36 cellular contexts compared by ENCODE assay signal in the genomic region with DNA sequence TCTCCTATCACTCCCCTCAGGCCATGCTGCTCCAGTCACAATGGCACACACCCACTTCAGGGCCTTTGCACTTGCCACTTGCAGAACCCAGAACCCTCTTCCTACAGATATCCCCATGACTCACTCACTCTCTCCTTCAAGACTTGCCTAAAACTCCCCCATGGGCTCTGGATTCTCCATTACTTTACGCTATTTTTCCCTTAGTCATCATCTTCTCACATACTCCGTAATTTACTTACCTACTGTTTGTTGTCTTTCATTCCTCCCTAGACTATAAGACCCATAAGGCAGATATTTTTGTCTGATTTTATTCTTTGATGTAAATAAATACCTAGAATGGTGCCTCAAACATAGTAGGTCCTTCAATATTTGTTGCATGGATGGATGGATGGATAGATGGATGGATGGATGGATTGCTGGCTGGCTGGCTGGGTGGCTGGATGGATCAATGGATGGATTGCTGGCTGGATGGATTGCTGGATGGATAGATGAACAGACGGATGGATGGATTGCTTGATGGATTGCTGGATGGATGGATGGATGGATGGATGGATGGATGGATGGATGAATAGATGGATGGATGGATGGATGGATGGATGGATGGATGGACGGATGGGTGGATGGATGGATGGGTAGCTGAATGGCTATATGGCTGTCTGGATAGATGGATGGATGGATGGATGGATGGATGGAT.
"Had no signal": no experiment of that assay in that cellular context is flagged by ENCODE, and none has a peak within 500 bp of the region (broad histone marks: within the 10 kb centered on the region; RNA-seq: fewer than 3 reads in every experiment).

No MANE protein-coding gene starts in this region.

- H3K27ac ChIP-seq: cardiac muscle cell, VCaP had no signal

- FAIRE-seq: TTC549 had no signal

- H3K36me3 ChIP-seq: ascending aorta, cardiac muscle cell had no signal

- H3K4me1 Mint-ChIP-seq: activated B cell treated with CpG ODN at 0.5 μM for 24 hours; activated CD4-positive, alpha-beta T cell treated with anti-CD3 and anti-CD28 coated beads, Interleukin-2, amount 10 ng/mL, durations not matched to agents 24 days and 14 days; activated naive CD4-positive, alpha-beta T cell treated with anti-CD3 and anti-CD28 coated beads, Interleukin-2, amount 10 ng/mL, durations not matched to agents 7 days and 5 days; activated naive CD4-positive, alpha-beta T cell treated with anti-CD3 and anti-CD28 coated beads, Interleukin-2, amount 50 U/mL, for 24 hours; activated naive CD8-positive, alpha-beta T cell treated with anti-CD3 and anti-CD28 coated beads, Interleukin-2, amount 10 ng/mL, durations not matched to agents 7 days and 5 days; activated naive CD8-positive, alpha-beta T cell treated with anti-CD3 and anti-CD28 coated beads, Interleukin-2, amount 50 U/mL, for 24 hours; central memory CD8-positive, alpha-beta T cell had no signal

- H3K27me3 Mint-ChIP-seq: activated B cell treated with CpG ODN at 0.5 μM for 24 hours; activated CD4-positive, alpha-beta T cell treated with anti-CD3 and anti-CD28 coated beads, Interleukin-2, amount 10 ng/mL, durations not matched to agents 24 days and 14 days; activated naive CD4-positive, alpha-beta T cell treated with anti-CD3 and anti-CD28 coated beads, Interleukin-2, amount 10 ng/mL, durations not matched to agents 7 days and 5 days; activated naive CD4-positive, alpha-beta T cell treated with anti-CD3 and anti-CD28 coated beads, Interleukin-2, amount 50 U/mL, for 24 hours; activated naive CD8-positive, alpha-beta T cell; activated naive CD8-positive, alpha-beta T cell treated with anti-CD3 and anti-CD28 coated beads, Interleukin-2, amount 10 ng/mL, durations not matched to agents 7 days and 5 days had no signal

- H3K9me3 ChIP-seq: ascending aorta had no signal

- H3K4me3 Mint-ChIP-seq: activated B cell treated with CpG ODN at 0.5 μM for 24 hours; activated CD4-positive, alpha-beta memory T cell treated with anti-CD3 and anti-CD28 coated beads for 36 hours; activated CD4-positive, alpha-beta T cell treated with anti-CD3 and anti-CD28 coated beads, Interleukin-2, amount 10 ng/mL, durations not matched to agents 24 days and 14 days; activated CD8-positive, alpha-beta T cell treated with anti-CD3 and anti-CD28 coated beads for 36 hours; activated naive CD4-positive, alpha-beta T cell treated with anti-CD3 and anti-CD28 coated beads, Interleukin-2, amount 10 ng/mL, durations not matched to agents 7 days and 5 days; activated naive CD4-positive, alpha-beta T cell treated with anti-CD3 and anti-CD28 coated beads, Interleukin-2, amount 50 U/mL, for 24 hours; activated naive CD8-positive, alpha-beta T cell; activated naive CD8-positive, alpha-beta T cell treated with anti-CD3 and anti-CD28 coated beads, Interleukin-2, amount 10 ng/mL, durations not matched to agents 7 days and 5 days; activated naive CD8-positive, alpha-beta T cell treated with anti-CD3 and anti-CD28 coated beads, Interleukin-2, amount 50 U/mL, for 24 hours; activated T-cell treated with anti-CD3 and anti-CD28 coated beads, Interleukin-2, amount 50 U/mL, for 4 hours; brain; central memory CD8-positive, alpha-beta T cell; T-helper 1 cell treated with Interleukin-12 subunit alpha and Interleukin-12 subunit beta and Interleukin-4 antibody, amounts not matched to agents 30 μg/mL and 1 μg/mL, for 36 hours; T-helper 2 cell treated with Interferon-gamma antibody and Interleukin-4, amounts not matched to agents 5 μg/mL and 100 μg/mL, for 36 hours had no signal

- H3K9me3 Mint-ChIP-seq: activated B cell treated with CpG ODN at 0.5 μM for 24 hours; activated CD8-positive, alpha-beta T cell treated with anti-CD3 and anti-CD28 coated beads for 36 hours; activated T-cell treated with anti-CD3 and anti-CD28 coated beads, Interleukin-2, amount 50 U/mL, for 4 hours; central memory CD8-positive, alpha-beta T cell; T-helper 2 cell treated with Interferon-gamma antibody and Interleukin-4, amounts not matched to agents 5 μg/mL and 100 μg/mL, for 36 hours had no signal

- ATAC-seq: activated CD8-positive, alpha-beta T cell treated with anti-CD3 and anti-CD28 coated beads for 36 hours; activated naive CD8-positive, alpha-beta T cell treated with anti-CD3 and anti-CD28 coated beads, Interleukin-2, amount 50 U/mL, for 24 hours; activated T-cell treated with anti-CD3 and anti-CD28 coated beads, Interleukin-2, amount 50 U/mL, for 4 hours had no signal

- H3K4me3 ChIP-seq: ascending aorta, cardiac muscle cell had no signal

- H3K27me3 ChIP-seq: ascending aorta had no signal

- H3K27ac Mint-ChIP-seq: activated B cell treated with CpG ODN at 0.5 μM for 24 hours; activated CD4-positive, alpha-beta memory T cell treated with anti-CD3 and anti-CD28 coated beads for 36 hours; activated CD4-positive, alpha-beta T cell treated with anti-CD3 and anti-CD28 coated beads, Interleukin-2, amount 10 ng/mL, durations not matched to agents 24 days and 14 days; activated CD8-positive, alpha-beta T cell treated with anti-CD3 and anti-CD28 coated beads for 36 hours; activated naive CD4-positive, alpha-beta T cell treated with anti-CD3 and anti-CD28 coated beads, Interleukin-2, amount 10 ng/mL, durations not matched to agents 7 days and 5 days; activated naive CD4-positive, alpha-beta T cell treated with anti-CD3 and anti-CD28 coated beads, Interleukin-2, amount 50 U/mL, for 24 hours; activated naive CD8-positive, alpha-beta T cell; activated naive CD8-positive, alpha-beta T cell treated with anti-CD3 and anti-CD28 coated beads, Interleukin-2, amount 10 ng/mL, durations not matched to agents 7 days and 5 days; activated naive CD8-positive, alpha-beta T cell treated with anti-CD3 and anti-CD28 coated beads, Interleukin-2, amount 50 U/mL, for 24 hours; activated T-helper 2 cell treated with anti-CD3 and anti-CD28 coated beads, Interferon-gamma antibody, Interleukin-2, Interleukin-4, amounts not matched to agents 10 μg/mL and 5 μg/mL and 100 μg/mL, durations not matched to agents 14 hours and 24 hours and 36 hours; brain; T-helper 1 cell treated with Interleukin-12 subunit alpha and Interleukin-12 subunit beta and Interleukin-4 antibody, amounts not matched to agents 30 μg/mL and 1 μg/mL, for 36 hours; T-helper 2 cell treated with Interferon-gamma antibody and Interleukin-4, amounts not matched to agents 5 μg/mL and 100 μg/mL, for 36 hours had no signal

- DNase-seq: activated B cell treated with CpG ODN at 0.5 μM for 24 hours; activated CD4-positive, alpha-beta memory T cell treated with anti-CD3 and anti-CD28 coated beads for 36 hours; activated CD4-positive, alpha-beta T cell treated with anti-CD3 and anti-CD28 coated beads for 4 hours; activated CD4-positive, alpha-beta T cell treated with anti-CD3 and anti-CD28 coated beads, Interleukin-2, amount 10 ng/mL, durations not matched to agents 24 days and 14 days; activated CD4-positive, alpha-beta T cell treated with anti-CD3 and anti-CD28 coated beads, Interleukin-2, amount 50 U/mL, for 1 hour; activated CD4-positive, alpha-beta T cell treated with anti-CD3 and anti-CD28 coated beads, Interleukin-2, amount 50 U/mL, for 4 hours; activated CD4-positive, CD25-positive, alpha-beta regulatory T cell treated with anti-CD3 and anti-CD28 coated beads, Interleukin-2, amount 50 U/mL, for 72 hours; activated CD8-positive, alpha-beta memory T cell treated with anti-CD3 and anti-CD28 coated beads, Interleukin-2, amount 50 U/mL, for 4 hours; activated CD8-positive, alpha-beta T cell treated with anti-CD3 and anti-CD28 coated beads for 36 hours; activated effector memory CD4-positive, alpha-beta T cell treated with Interleukin-2 at 50 U/mL for 16 hours; activated gamma-delta T cell; activated naive CD4-positive, alpha-beta T cell treated with anti-CD3 and anti-CD28 coated beads, Interleukin-2, amount 10 ng/mL, durations not matched to agents 7 days and 5 days; activated naive CD4-positive, alpha-beta T cell treated with Interleukin-2 at 50 U/mL for 16 hours; activated naive CD8-positive, alpha-beta T cell treated with anti-CD3 and anti-CD28 coated beads, Interleukin-2, amount 10 ng/mL, durations not matched to agents 7 days and 5 days; activated naive CD8-positive, alpha-beta T cell treated with anti-CD3 and anti-CD28 coated beads, Interleukin-2, amount 50 U/mL, for 24 hours; activated T-cell treated with anti-CD3 and anti-CD28 coated beads for 4 hours; activated T-cell treated with anti-CD3 and anti-CD28 coated beads, Interleukin-2, amount 50 U/mL, for 1 hour; activated T-cell treated with anti-CD3 and anti-CD28 coated beads, Interleukin-2, amount 50 U/mL, for 4 hours; amygdala; anterior cingulate cortex; caudate nucleus; cerebellar nuclear complex; T-helper 1 cell; T-helper 2 cell; T-helper 9 cell had no signal

- H3K36me3 Mint-ChIP-seq: activated CD4-positive, alpha-beta memory T cell treated with anti-CD3 and anti-CD28 coated beads for 36 hours; activated naive CD4-positive, alpha-beta T cell treated with anti-CD3 and anti-CD28 coated beads, Interleukin-2, amount 10 ng/mL, durations not matched to agents 7 days and 5 days; activated naive CD4-positive, alpha-beta T cell treated with anti-CD3 and anti-CD28 coated beads, Interleukin-2, amount 50 U/mL, for 24 hours; activated naive CD8-positive, alpha-beta T cell; activated naive CD8-positive, alpha-beta T cell treated with anti-CD3 and anti-CD28 coated beads, Interleukin-2, amount 10 ng/mL, durations not matched to agents 7 days and 5 days; brain had no signal
